8 cellular contexts compared by ENCODE assay signal in the genomic region with DNA sequence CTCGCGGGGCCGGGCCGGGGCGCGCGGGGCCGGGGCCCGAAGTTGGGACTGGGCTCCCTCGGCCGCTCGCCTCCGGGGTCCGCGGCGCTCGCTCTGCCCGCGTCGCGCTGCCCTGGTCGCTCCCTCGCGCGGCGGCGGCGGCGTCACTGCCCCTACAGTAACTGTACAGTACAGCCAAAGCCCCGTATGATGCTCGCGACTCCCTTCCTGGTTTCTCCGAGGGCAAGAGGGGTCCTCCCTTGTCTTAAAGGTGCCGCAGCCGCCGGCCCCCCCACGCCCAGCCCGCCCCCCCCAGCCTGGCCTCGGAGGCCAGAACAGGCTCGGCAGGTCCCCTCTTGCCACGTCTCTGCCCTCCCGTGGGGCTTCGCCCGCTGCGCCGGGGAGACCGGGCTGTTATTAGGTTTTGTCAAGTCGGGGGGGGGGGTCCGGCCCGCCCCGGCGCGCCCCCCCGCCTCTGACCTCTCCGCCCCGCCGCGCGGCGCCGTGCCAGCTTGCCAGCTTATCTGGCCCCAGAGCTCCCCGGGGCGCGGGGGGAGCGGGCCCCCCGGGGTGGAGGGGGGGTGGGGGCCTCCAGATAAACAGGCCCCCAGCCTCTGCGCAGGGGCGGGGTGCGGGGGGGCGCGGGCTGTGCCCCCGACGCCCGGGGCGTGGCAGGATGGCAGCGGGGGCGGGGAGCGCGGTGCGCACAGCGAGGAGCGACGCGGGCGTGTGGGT. TPM values are rescaled to one million over a fixed set of nuclear protein-coding genes. Genes with fewer than 3 reads are reported as not detected.
DNase-seq lines count a peak whose midpoint lies in the region; ATAC-seq and TF ChIP-seq lines count a peak whose summit lies in the region.

A gene (minus strand): TSS at position 218 of the 714 bp plus-strand sequence. CDS start 11,667 bp downstream, outside the sequence.

- TF ChIP-seq CTCF in Panc1 (IDR thresholded peaks at IDR 0.05), result no peak

- H3K4me3 Mint-ChIP-seq in CD4-positive, CD25-positive, alpha-beta regulatory T cell, result peak within 1 kb of the TSS; percentile 92 to 100 (median 94)
- peak within 1 kb of the TSS; percentile 82 to 84 for H3K4me3 Mint-ChIP-seq in activated T-cell treated with anti-CD3 and anti-CD28 coated beads, Interleukin-2, amount 50 U/mL, for 72 hours
- peak within 1 kb of the TSS; percentile 80 for H3K4me3 Mint-ChIP-seq in stimulated activated naive CD8-positive, alpha-beta T cell treated with anti-CD3 and anti-CD28 coated beads, Interleukin-15, Interleukin-2, amounts not matched to agents 100 ng/mL and 50 ng/mL, for 24 hours

- H3K36me3 Mint-ChIP-seq in CD4-positive, CD25-positive, alpha-beta regulatory T cell, result no peaks in the 10 kb centered on the region
- H3K36me3 Mint-ChIP-seq in activated T-cell treated with anti-CD3 and anti-CD28 coated beads, Interleukin-2, amount 50 U/mL, for 72 hours (ENCODE audit: insufficient read depth in 2 of 2), result peaks cover 4% of the 10 kb centered on the region in 2 donors
- H3K36me3 Mint-ChIP-seq in stimulated activated naive CD8-positive, alpha-beta T cell treated with anti-CD3 and anti-CD28 coated beads, Interleukin-15, Interleukin-2, amounts not matched to agents 100 ng/mL and 50 ng/mL, for 24 hours (ENCODE audit: low read depth), result peaks cover 5% of the 10 kb centered on the region

- H3K4me3 ChIP-seq in CD4-positive, CD25-positive, alpha-beta regulatory T cell (ENCODE audit: low read depth, low read length), result no peak within 1 kb of the TSS
- peak within 1 kb of the TSS; percentile 61 for H3K4me3 ChIP-seq in HUES6 (ENCODE audit: low read depth, low read length)
- H3K4me3 ChIP-seq in Panc1 (ENCODE audit: low read depth in 2 of 2, low read length in 2 of 2), result peak within 1 kb of the TSS; percentile 55 to 59
- H3K4me3 ChIP-seq in muscle layer of colon (ENCODE audit: low read depth in 1 of 2, low read length in 2 of 2), result peak within 1 kb of the TSS; percentile 61 to 93

- peaks cover 0 to 3% (median 0%) of the 10 kb centered on the region in 7 donors for H3K9me3 Mint-ChIP-seq in CD4-positive, CD25-positive, alpha-beta regulatory T cell
- no peaks in the 10 kb centered on the region for H3K9me3 Mint-ChIP-seq in activated T-cell treated with anti-CD3 and anti-CD28 coated beads, Interleukin-2, amount 50 U/mL, for 72 hours
- no peaks in the 10 kb centered on the region for H3K9me3 Mint-ChIP-seq in stimulated activated naive CD8-positive, alpha-beta T cell treated with anti-CD3 and anti-CD28 coated beads, Interleukin-15, Interleukin-2, amounts not matched to agents 100 ng/mL and 50 ng/mL, for 24 hours

- H3K9me3 ChIP-seq in CD4-positive, CD25-positive, alpha-beta regulatory T cell (ENCODE audit: control insufficient read depth in 2 of 2, low read length in 2 of 2), result no peaks in the 10 kb centered on the region
- no peaks in the 10 kb centered on the region for H3K9me3 ChIP-seq in HUES6 (ENCODE audit: control insufficient read depth, insufficient read depth, low read depth, low read length)
- H3K9me3 ChIP-seq in Panc1 (ENCODE audit: control insufficient read depth, insufficient read depth, low read depth, low read length), result no peaks in the 10 kb centered on the region
- no peaks in the 10 kb centered on the region for H3K9me3 ChIP-seq in muscle layer of colon (ENCODE audit: low read length)

- POLR2A ChIA-PET in Panc1 (lab: Charles Lee), result interaction anchor here (0.6 to 0.7 kb wide), 2 partner anchors 12 to 54 kb away, joined by 4 to 15 read pairs; no protein-coding TSS in a partner anchor

- peaks cover 8% of the 10 kb centered on the region for H3K36me3 ChIP-seq in CD4-positive, CD25-positive, alpha-beta regulatory T cell (ENCODE audit: control insufficient read depth, insufficient read depth, low read length)
- peaks cover 10% of the 10 kb centered on the region for H3K36me3 ChIP-seq in HUES6 (ENCODE audit: control insufficient read depth, insufficient read depth, low read length)
- no peaks in the 10 kb centered on the region; the same call in 1 of the 2 replicates for H3K36me3 ChIP-seq in Panc1 (ENCODE audit: control insufficient read depth, insufficient read depth, low read length)
- no peaks in the 10 kb centered on the region for H3K36me3 ChIP-seq in muscle layer of colon (ENCODE audit: insufficient read depth, low read length)

- peaks cover 58% of the 10 kb centered on the region for H3K4me1 ChIP-seq in CD4-positive, CD25-positive, alpha-beta regulatory T cell (ENCODE audit: control insufficient read depth, insufficient read depth, low read length, poor library complexity, severe bottlenecking)
- H3K4me1 ChIP-seq in HUES6 (ENCODE audit: control insufficient read depth, insufficient read depth, low read length) (peaks cover 19% of the 10 kb centered on the region), Panc1 (ENCODE audit: control insufficient read depth, insufficient read depth, low read length) (peaks cover 18% of the 10 kb centered on the region), muscle layer of colon (ENCODE audit: insufficient read depth, low read length) (peaks cover 27% of the 10 kb centered on the region)

- ATAC-seq in CD4-positive, CD25-positive, alpha-beta regulatory T cell (ENCODE audit: low read depth in 2 of 2), result peak; percentile 32 to 38
- ATAC-seq in Panc1 (peak; percentile 40), esophagus mucosa (peak; percentile 27), GM18861 (IDR thresholded peaks at IDR 0.05; ENCODE audit: unreplicated experiment) (no peak)
- peak; percentile 60 for ATAC-seq in activated T-cell treated with anti-CD3 and anti-CD28 coated beads, Interleukin-2, amount 50 U/mL, for 72 hours (replicated peaks in 1 of 2)

- no peaks in the 10 kb centered on the region for H3K27me3 Mint-ChIP-seq in CD4-positive, CD25-positive, alpha-beta regulatory T cell
- H3K27me3 Mint-ChIP-seq in activated T-cell treated with anti-CD3 and anti-CD28 coated beads, Interleukin-2, amount 50 U/mL, for 72 hours (ENCODE audit: low read depth), result no peaks in the 10 kb centered on the region
- no peaks in the 10 kb centered on the region for H3K27me3 Mint-ChIP-seq in stimulated activated naive CD8-positive, alpha-beta T cell treated with anti-CD3 and anti-CD28 coated beads, Interleukin-15, Interleukin-2, amounts not matched to agents 100 ng/mL and 50 ng/mL, for 24 hours

- no peak within 1 kb of the TSS for H3K9ac ChIP-seq in HUES6 (ENCODE audit: low read length)
- H3K9ac ChIP-seq in muscle layer of colon (ENCODE audit: low read length), result peak within 1 kb of the TSS; percentile 44

- H3K27ac ChIP-seq in CD4-positive, CD25-positive, alpha-beta regulatory T cell (ENCODE audit: insufficient read depth, low read length, poor library complexity, severe bottlenecking), result peak within 1 kb of the TSS; percentile 90
- H3K27ac ChIP-seq in HUES6 (ENCODE audit: low read depth, low read length) (0 out of 2 replicates have a peak within 1 kb of the TSS, but pooled peaks have one; percentile 53), Panc1 (ENCODE audit: low read length) (peak within 1 kb of the TSS; percentile 39; the same call in 1 of the 2 replicates), muscle layer of colon (ENCODE audit: low read depth, low read length) (peak within 1 kb of the TSS; percentile 97)

- intact Hi-C loops in Panc1 (cut with micrococcal nuclease; ENCODE audit: unreplicated experiment), result no loop called here

- peaks cover 11 to 47% (median 13%) of the 10 kb centered on the region in 4 donors for H3K4me1 Mint-ChIP-seq in CD4-positive, CD25-positive, alpha-beta regulatory T cell
- peaks cover 31% of the 10 kb centered on the region for H3K4me1 Mint-ChIP-seq in activated T-cell treated with anti-CD3 and anti-CD28 coated beads, Interleukin-2, amount 50 U/mL, for 72 hours (ENCODE audit: low read depth)
- peaks cover 40% of the 10 kb centered on the region for H3K4me1 Mint-ChIP-seq in stimulated activated naive CD8-positive, alpha-beta T cell treated with anti-CD3 and anti-CD28 coated beads, Interleukin-15, Interleukin-2, amounts not matched to agents 100 ng/mL and 50 ng/mL, for 24 hours (ENCODE audit: low read depth)

- peak; percentile 75 to 87 (median 80) for DNase-seq in CD4-positive, CD25-positive, alpha-beta regulatory T cell
- no peak for DNase-seq in Panc1 (ENCODE audit: low read depth, low spot score)
- peak; percentile 83 to 85 for DNase-seq in activated T-cell treated with anti-CD3 and anti-CD28 coated beads, Interleukin-2, amount 50 U/mL, for 72 hours

- no peaks in the 10 kb centered on the region for H3K27me3 ChIP-seq in CD4-positive, CD25-positive, alpha-beta regulatory T cell (ENCODE audit: control insufficient read depth, insufficient read depth, low read length)
- peaks cover 22% of the 10 kb centered on the region for H3K27me3 ChIP-seq in HUES6 (ENCODE audit: control insufficient read depth, insufficient read depth, low read length)
- H3K27me3 ChIP-seq in Panc1 (ENCODE audit: control insufficient read depth, insufficient read depth, low read length), result no peaks in the 10 kb centered on the region
- no peaks in the 10 kb centered on the region for H3K27me3 ChIP-seq in muscle layer of colon (ENCODE audit: control insufficient read depth in 1 of 2, insufficient read depth in 2 of 2, low read length in 2 of 2)

- in situ Hi-C loops in Panc1 (cut with HindIII; ENCODE audit: low pct_unique_long_range_greater_than_20kb, low sequenced_read_pairs), result no loop called here

- no TSS peak for BruUV-seq in Panc1 (replicated peaks; lab: Mats Ljungman, UMichigan)

- CTCF ChIA-PET in Panc1 (lab: Charles Lee), result interaction anchor here (0.6 kb wide), 1 partner anchor 60 kb away, joined by 5 read pairs; no protein-coding TSS in a partner anchor

- H3K27ac Mint-ChIP-seq in CD4-positive, CD25-positive, alpha-beta regulatory T cell, result peak within 1 kb of the TSS in 2 of 3 donors; percentile 91 to 94
- peak within 1 kb of the TSS; percentile 78 for H3K27ac Mint-ChIP-seq in activated T-cell treated with anti-CD3 and anti-CD28 coated beads, Interleukin-2, amount 50 U/mL, for 72 hours
- peak within 1 kb of the TSS; percentile 31 for H3K27ac Mint-ChIP-seq in stimulated activated naive CD8-positive, alpha-beta T cell treated with anti-CD3 and anti-CD28 coated beads, Interleukin-15, Interleukin-2, amounts not matched to agents 100 ng/mL and 50 ng/mL, for 24 hours

RNA-seq across cellular contexts. Expression of the gene that starts here (rescaled TPM):
- 50.5 TPM for total RNA-seq in CD4-positive, CD25-positive, alpha-beta regulatory T cell
- 10 to 100 TPM; 19.6 to 30.4 (median 23.7) TPM for polyA plus RNA-seq in CD4-positive, CD25-positive, alpha-beta regulatory T cell
- total RNA-seq in Panc1 (2021; ENCODE audit: unreplicated experiment) (48.0 TPM), esophagus mucosa (53.7 TPM)
- polyA plus RNA-seq in Panc1 (2012; ENCODE audit: insufficient read length), result 42.8 TPM
- total RNA-seq in activated T-cell treated with anti-CD3 and anti-CD28 coated beads, Interleukin-2, amount 50 U/mL, for 72 hours, result 10 to 100 TPM; 29.9 to 39.6 TPM

Comparison
In these comparisons a context has a peak if more than half of its experiments do, and no peak if none do; other contexts are left out.
1. H3K27ac ChIP-seq: peak in every context shown above with its lines; median percentile 97 in muscle layer of colon; 90 in CD4-positive, CD25-positive, alpha-beta regulatory T cell; 53 in HUES6; 39 in Panc1.
2. H3K27ac Mint-ChIP-seq: peak in every context shown above with its lines; median percentile 92 in CD4-positive, CD25-positive, alpha-beta regulatory T cell; 78 in activated T-cell treated with anti-CD3 and anti-CD28 coated beads, Interleukin-2, amount 50 U/mL, for 72 hours; 31 in stimulated activated naive CD8-positive, alpha-beta T cell treated with anti-CD3 and anti-CD28 coated beads, Interleukin-15, Interleukin-2, amounts not matched to agents 100 ng/mL and 50 ng/mL, for 24 hours.